ENCODE assay signal across 9 cellular contexts in the genomic region with DNA sequence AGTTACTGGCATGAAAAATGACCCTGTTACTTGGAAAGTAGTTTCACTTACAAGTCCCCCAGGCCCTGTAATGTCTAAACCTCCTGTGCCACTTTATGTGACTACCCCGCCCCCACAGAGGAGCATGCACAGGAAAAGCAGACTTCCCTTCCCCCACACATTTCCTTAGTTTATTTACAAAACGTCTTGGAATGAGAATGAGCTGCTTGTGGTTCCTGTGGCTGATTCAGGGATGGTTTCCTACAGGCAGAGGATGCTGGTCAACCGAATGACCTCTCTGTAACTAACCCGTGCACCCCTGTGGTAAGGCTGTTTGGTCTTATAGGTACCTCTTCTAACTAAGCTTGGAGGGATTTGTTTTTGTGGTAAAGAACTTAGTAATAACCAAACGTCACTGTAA. TPM values are rescaled to one million over a fixed set of nuclear protein-coding genes. Genes with fewer than 3 reads are reported as not detected.
DNase-seq lines count a peak whose midpoint lies in the region; ATAC-seq and TF ChIP-seq lines count a peak whose summit lies in the region.
"Had no signal": no experiment of that assay in that cellular context is flagged by ENCODE, and none has a peak within 500 bp of the region (broad histone marks: within the 10 kb centered on the region; RNA-seq: fewer than 3 reads in every experiment).

No MANE protein-coding gene starts in this region.

- no peaks in the 10 kb centered on the region for H3K9me3 ChIP-seq in hepatocyte (ENCODE audit: low read depth)
- H3K9me3 ChIP-seq in smooth muscle cell (replicated peaks; ENCODE audit: low read depth) = no peaks in the 10 kb centered on the region
- H3K9me3 ChIP-seq in prostate gland = no peaks in the 10 kb centered on the region
- H3K9me3 ChIP-seq in spleen = no peaks in the 10 kb centered on the region
- H3K9me3 ChIP-seq: thoracic aorta had no signal

- H3K36me3 ChIP-seq in hepatocyte (replicated peaks; ENCODE audit: insufficient read depth, low read depth) (no peaks in the 10 kb centered on the region), smooth muscle cell (ENCODE audit: low read depth) (no peaks in the 10 kb centered on the region), prostate gland (no peaks in the 10 kb centered on the region), spleen (no peaks in the 10 kb centered on the region)
- H3K36me3 ChIP-seq: thoracic aorta had no signal

- TF ChIP-seq CTCF in hepatocyte (IDR thresholded peaks at IDR 0.05; ENCODE audit: poor library complexity) (no peak), smooth muscle cell (IDR thresholded peaks at IDR 0.05; ENCODE audit: borderline replicate concordance, insufficient read depth, poor library complexity, severe bottlenecking) (no peak), prostate gland (IDR thresholded peaks at IDR 0.05) (no peak), spleen (IDR thresholded peaks at IDR 0.05 in 8 of 11, conservative IDR thresholded peaks at IDR 0.05 in 3 of 11) (no peak)

- no peaks in the 10 kb centered on the region for H3K9me2 ChIP-seq in hepatocyte (replicated peaks; ENCODE audit: insufficient read depth)

- no peak overlapping the region for H2AFZ ChIP-seq in hepatocyte
- H2AFZ ChIP-seq in smooth muscle cell (ENCODE audit: low read depth) = no peak overlapping the region

- H3K4me3 ChIP-seq in hepatocyte (no peak overlapping the region), smooth muscle cell (no peak overlapping the region), prostate gland (no peak overlapping the region), spleen (no peak overlapping the region)
- H3K4me3 ChIP-seq: thoracic aorta had no signal

- no peak for TF ChIP-seq POLR2A in prostate gland (IDR thresholded peaks at IDR 0.05)
- no peak for TF ChIP-seq POLR2A in spleen (IDR thresholded peaks at IDR 0.05)

- H3K27me3 ChIP-seq in hepatocyte (no peaks in the 10 kb centered on the region), smooth muscle cell (ENCODE audit: low read depth) (no peaks in the 10 kb centered on the region), prostate gland (replicated peaks; ENCODE audit: insufficient read depth) (no peaks in the 10 kb centered on the region), spleen (replicated peaks in 1 of 7) (no peaks in the 10 kb centered on the region)

- ATAC-seq in HG03354 (IDR thresholded peaks at IDR 0.05; ENCODE audit: poor library complexity, severe bottlenecking, unreplicated experiment) = no peak

- WGBS in hepatocyte (ENCODE audit: low lambda C conversion rate, missing lambda C conversion rate) = 26% methylated on average over 5 of the region's 5 CpGs
- 3% methylated on average over 5 of the region's 5 CpGs for WGBS in smooth muscle cell (ENCODE audit: low lambda C conversion rate)
- WGBS in prostate gland = 27% methylated on average over 5 of the region's 5 CpGs
- WGBS in spleen, 5 donors = 3 to 8% (median 6%) methylated on average over 5 of the region's 5 CpGs

- H3K4me1 ChIP-seq in hepatocyte (ENCODE audit: insufficient read depth) (no peaks in the 10 kb centered on the region), smooth muscle cell (ENCODE audit: low read depth) (peaks cover 12% of the 10 kb centered on the region), prostate gland (replicated peaks) (no peaks in the 10 kb centered on the region), spleen (no peaks in the 10 kb centered on the region)

- H3F3A ChIP-seq in smooth muscle cell (ENCODE audit: low read depth) = peaks cover 3% of the 10 kb centered on the region

- no peaks in the 10 kb centered on the region for H4K20me1 ChIP-seq in hepatocyte (ENCODE audit: insufficient read depth, poor library complexity, severe bottlenecking)
- no peaks in the 10 kb centered on the region for H4K20me1 ChIP-seq in smooth muscle cell (ENCODE audit: low read depth)

- H3K4me2 ChIP-seq in hepatocyte (no peak overlapping the region), smooth muscle cell (peak overlapping the region; percentile 80)

- DNase-seq in HCEC 1CT = peak; percentile 76
- peak; percentile 41 for DNase-seq in T1000 (lab: John Stamatoyannopoulos, UW)
- DNase-seq in hepatocyte (ENCODE audit: low spot score) = peak; percentile 21
- DNase-seq in smooth muscle cell (lab: John Stamatoyannopoulos, UW; ENCODE audit: unreplicated experiment) = no peak
- no peak for DNase-seq in prostate gland (ENCODE audit: low spot score)
- DNase-seq in spleen = no peak

- H3K79me2 ChIP-seq in hepatocyte (no peaks in the 10 kb centered on the region), smooth muscle cell (ENCODE audit: low read depth) (peaks cover 50% of the 10 kb centered on the region)

- intact Hi-C loops in prostate gland (cut with DNase I) (no loop called here), spleen (cut with DNase I; ENCODE audit: low total_unique reads) (no loop called here)

- H3K27ac ChIP-seq in hepatocyte = no peak overlapping the region
- H3K27ac ChIP-seq in smooth muscle cell (ENCODE audit: low read depth) = peak overlapping the region; percentile 78
- H3K27ac ChIP-seq in prostate gland = no peak overlapping the region
- H3K27ac ChIP-seq in spleen = no peak overlapping the region
- H3K27ac ChIP-seq: thoracic aorta had no signal

- no peak overlapping the region for H3K9ac ChIP-seq in smooth muscle cell (ENCODE audit: low read depth)

RNA-seq across cellular contexts. Expression of a gene that starts 28.5 kb away (rescaled TPM):
- total RNA-seq in hepatocyte = 1.9 and 4.8 TPM in 2 replicates
- 11.2 and 15.9 TPM in 2 replicates for polyA plus RNA-seq in hepatocyte
- 21.7 and 28.8 TPM in 2 replicates for total RNA-seq in smooth muscle cell
- polyA plus RNA-seq in smooth muscle cell = 70.1 and 74.5 TPM in 2 replicates
- total RNA-seq in prostate gland = 1 to 10 TPM; 1.9 to 4.8 TPM
- total RNA-seq in spleen = 1 to 10 TPM in 5 of 7 donors, under 1 TPM in 1, not detected in 1; 0.65 to 2.6 (median 1.4) TPM
- polyA plus RNA-seq in spleen = 1 to 10 TPM; 3.6 to 8.2 (median 3.6) TPM
- total RNA-seq: MCF 10A had no signal

Comparison
In these comparisons a context has a peak if more than half of its experiments do, and no peak if none do; other contexts are left out.
1. DNase-seq: peak in HCEC 1CT (single experiment), T1000 (single experiment) and hepatocyte (single experiment); none in smooth muscle cell (single experiment), prostate gland (single experiment) and spleen (single experiment).